In genomic region chr13:23377603-23378002, GRCh38 we compare ENCODE assay signal across 10 cellular contexts. TPM values are rescaled to one million over a fixed set of nuclear protein-coding genes. Genes with fewer than 3 reads are reported as not detected.
DNase-seq lines count a peak whose midpoint lies in the region; ATAC-seq, FAIRE-seq and TF ChIP-seq lines count a peak whose summit lies in the region.
"Had no signal": no experiment of that assay in that cellular context is flagged by ENCODE, and none has a peak within 500 bp of the region (broad histone marks: within the 10 kb centered on the region; RNA-seq: fewer than 3 reads in every experiment).

No MANE protein-coding gene starts in this region.

- no peak for DNase-seq in activated naive CD4-positive, alpha-beta T cell (lab: John Stamatoyannopoulos, UW)
- DNase-seq in adipocyte (ENCODE audit: low read depth): no peak
- DNase-seq in lung (ENCODE audit: low spot score): no peak
- DNase-seq in tibial nerve (ENCODE audit: low spot score in 2 of 2): no peak
- no peak for DNase-seq in HepG2 (ENCODE audit: low spot score)
- DNase-seq in pons (ENCODE audit: low spot score): no peak
- DNase-seq: cerebellar nuclear complex, hippocampal formation had no signal

- BruUV-seq in HepG2 (replicated peaks; lab: Mats Ljungman, UMichigan): no TSS peak

- H3K27me3 ChIP-seq in adipocyte (replicated peaks; ENCODE audit: control insufficient read depth, insufficient read depth, low read length) (no peaks in the 10 kb centered on the region), lung (ENCODE audit: control insufficient read depth, insufficient read depth) (no peaks in the 10 kb centered on the region), tibial nerve (no peaks in the 10 kb centered on the region), HepG2 (ENCODE audit: control insufficient read depth in 1 of 2, insufficient read depth in 2 of 2, low read length in 2 of 2) (peaks cover 0 to 22% of the 10 kb centered on the region in 2 experiments; a peak in 1 of 5 replicates)

- no peaks in the 10 kb centered on the region for H4K20me1 ChIP-seq in HepG2 (ENCODE audit: insufficient read depth, low read length)

- H3K27ac ChIP-seq in lung (ENCODE audit: low read depth in 1 of 2, low read length in 1 of 2): peak overlapping the region; percentile 26 to 41
- H3K27ac ChIP-seq in tibial nerve: peak overlapping the region in 3 of 4 donors; percentile 3 to 84 (median 76)
- no peak overlapping the region for H3K27ac ChIP-seq in HepG2 (ENCODE audit: extremely low read length, insufficient read depth, low read length)

- H3K9me3 Mint-ChIP-seq in activated naive CD4-positive, alpha-beta T cell treated with anti-CD3 and anti-CD28 coated beads, Interleukin-2, amount 50 U/mL, for 24 hours: no peaks in the 10 kb centered on the region

- H3K4me1 Mint-ChIP-seq in activated naive CD4-positive, alpha-beta T cell treated with anti-CD3 and anti-CD28 coated beads, Interleukin-2, amount 50 U/mL, for 24 hours: peaks cover 63% of the 10 kb centered on the region

- TF ChIP-seq POLR2A in tibial nerve (IDR thresholded peaks at IDR 0.05) (no peak), HepG2 (IDR thresholded peaks at IDR 0.05; ENCODE audit: insufficient read depth in 1 of 2, low read depth in 2 of 2, low read length in 2 of 2) (no peak)

- no peak for TF ChIP-seq RAD21 in HepG2 (CRISPR knock-in tag; IDR thresholded peaks at IDR 0.05)

- no peak overlapping the region for H2AFZ ChIP-seq in HepG2 (ENCODE audit: low read length)

- no peak for FAIRE-seq in HepG2 (lab: Jason Lieb, UNC)

- H3K4me1 ChIP-seq in adipocyte (ENCODE audit: control insufficient read depth, insufficient read depth, low read length): peaks cover 53% of the 10 kb centered on the region
- peaks cover 3 to 15% of the 10 kb centered on the region in 2 donors for H3K4me1 ChIP-seq in lung (ENCODE audit: control insufficient read depth in 2 of 2, insufficient read depth in 2 of 2, low read length in 2 of 2)
- peaks cover 0 to 45% (median 10%) of the 10 kb centered on the region in 4 donors for H3K4me1 ChIP-seq in tibial nerve
- peaks cover 27% of the 10 kb centered on the region for H3K4me1 ChIP-seq in HepG2 (ENCODE audit: insufficient read depth, low read length)

- POLR2A ChIA-PET in HepG2 (lab: Yijun Ruan, JAX): no interaction called here

- no peak for ATAC-seq in lung (ENCODE audit: insufficient read depth, low FRiP score)
- ATAC-seq in HepG2: no peak
- no peak for ATAC-seq in HG03520 (IDR thresholded peaks at IDR 0.05; ENCODE audit: unreplicated experiment)

- H3K9ac ChIP-seq in adipocyte (ENCODE audit: low read length) (no peak overlapping the region), HepG2 (ENCODE audit: insufficient read depth, low read depth, low read length) (no peak overlapping the region)

- 77 to 83% methylated on average over 7 of the region's 7 CpGs for WGBS in lung, 2 donors
- 63 to 75% methylated on average over 7 of the region's 7 CpGs for WGBS in tibial nerve, 2 donors
- 71% methylated on average over 7 of the region's 7 CpGs for WGBS in HepG2 (ENCODE audit: low lambda C conversion rate)

- H3K36me3 ChIP-seq in adipocyte (ENCODE audit: control insufficient read depth, insufficient read depth, low read length, severe bottlenecking) (no peaks in the 10 kb centered on the region), lung (ENCODE audit: control insufficient read depth in 2 of 2, insufficient read depth in 2 of 2, low read length in 2 of 2) (no peaks in the 10 kb centered on the region), tibial nerve (no peaks in the 10 kb centered on the region), HepG2 (replicated peaks in 1 of 2; ENCODE audit: control insufficient read depth in 1 of 2, insufficient read depth in 2 of 2, low read length in 2 of 2) (peaks cover 0 to 2% of the 10 kb centered on the region in 2 experiments; a peak in 1 of 5 replicates)

- H3K27ac Mint-ChIP-seq in activated naive CD4-positive, alpha-beta T cell treated with anti-CD3 and anti-CD28 coated beads, Interleukin-2, amount 50 U/mL, for 24 hours: peak overlapping the region; percentile 81

- H3K79me2 ChIP-seq in HepG2 (ENCODE audit: insufficient read depth, low read length): peaks cover 6% of the 10 kb centered on the region

- intact Hi-C loops in HepG2 (cut with micrococcal nuclease; ENCODE audit: unreplicated experiment): no loop called here

- H3K4me3 ChIP-seq in adipocyte (ENCODE audit: low read length) (peak overlapping the region; percentile 53), lung (no peak overlapping the region), tibial nerve (no peak overlapping the region), HepG2 (replicated peaks in 1 of 3; ENCODE audit: insufficient read depth in 1 of 3, low read depth in 2 of 3, low read length in 3 of 3) (no peak overlapping the region)

- in situ Hi-C loops in HepG2 (cut with HindIII; ENCODE audit: extremely low pct_ligation_motif_present, low pct_unique_long_range_greater_than_20kb): no loop called here

- H3K4me3 Mint-ChIP-seq in activated naive CD4-positive, alpha-beta T cell treated with anti-CD3 and anti-CD28 coated beads, Interleukin-2, amount 50 U/mL, for 24 hours: no peak overlapping the region

- peaks cover 8% of the 10 kb centered on the region for H3K36me3 Mint-ChIP-seq in activated naive CD4-positive, alpha-beta T cell treated with anti-CD3 and anti-CD28 coated beads, Interleukin-2, amount 50 U/mL, for 24 hours

- no peak overlapping the region for H3K4me2 ChIP-seq in HepG2 (ENCODE audit: low read depth, low read length)

- TF ChIP-seq CTCF in lung (IDR thresholded peaks at IDR 0.05; ENCODE audit: control extremely low read depth, extremely low read depth) (no peak), tibial nerve (IDR thresholded peaks at IDR 0.05) (no peak), HepG2 (CRISPR knock-in tag; IDR thresholded peaks at IDR 0.05) (no peak)

- H3K9me3 ChIP-seq in adipocyte (ENCODE audit: control insufficient read depth, low read length) (no peaks in the 10 kb centered on the region), lung (ENCODE audit: control insufficient read depth in 2 of 2, insufficient read depth in 1 of 2, low read length in 1 of 2) (no peaks in the 10 kb centered on the region), tibial nerve (no peaks in the 10 kb centered on the region), HepG2 (ENCODE audit: low read length) (no peaks in the 10 kb centered on the region)

- CTCF ChIA-PET in HepG2 (lab: Yijun Ruan, JAX; ENCODE audit: low intra/inter-chr PET ratio, low total read pairs): no interaction called here

- no peaks in the 10 kb centered on the region for H3K27me3 Mint-ChIP-seq in activated naive CD4-positive, alpha-beta T cell treated with anti-CD3 and anti-CD28 coated beads, Interleukin-2, amount 50 U/mL, for 24 hours

- TF ChIP-seq EP300 in tibial nerve (IDR thresholded peaks at IDR 0.05) (no peak), HepG2 (IDR thresholded peaks at IDR 0.05; ENCODE audit: low read depth in 2 of 2, low read length in 2 of 2) (no peak), HepG2 (CRISPR knock-in tag; IDR thresholded peaks at IDR 0.05; ENCODE audit: borderline replicate concordance) (no peak)

TF ChIP-seq in HepG2, 621 proteins besides CTCF, POLR2A, EP300 and RAD21 (continues in another document):
- no peak for TF ChIP-seq TFDP2 (CRISPR knock-in tag; IDR thresholded peaks at IDR 0.05)

RNA-seq across cellular contexts. Expression of gene SACS, which starts 55.9 kb away (rescaled TPM):
- total RNA-seq in lung: 10 to 100 TPM; 11.3 to 21.7 TPM
- polyA plus RNA-seq in lung: 1 to 10 TPM; 2.5 to 2.6 TPM
- 10 to 100 TPM; 12.9 to 32.9 (median 23.5) TPM for total RNA-seq in tibial nerve
- 15.7 and 29.4 TPM in 2 replicates for total RNA-seq in HepG2 (2016; rRNA removed; fragmentation: Illumina TruSeq; extraction: Trizol)
- total RNA-seq in HepG2 (2016; cell fraction: cytosol; rRNA removed; fragmentation: Illumina TruSeq; extraction: Trizol; ENCODE audit: low read depth): 2.6 and 3.4 TPM in 2 replicates
- 15.1 and 26.7 TPM in 2 replicates for total RNA-seq in HepG2 (2016; cell fraction: insoluble cytoplasmic fraction; rRNA removed; fragmentation: Illumina TruSeq; extraction: Trizol)
- total RNA-seq in HepG2 (2016; cell fraction: membrane; rRNA removed; fragmentation: Illumina TruSeq; extraction: Trizol): 6.4 and 6.9 TPM in 2 replicates
- total RNA-seq in HepG2 (2016; cell fraction: nucleus; rRNA removed; fragmentation: Illumina TruSeq; extraction: Trizol): 20.0 and 21.3 TPM in 2 replicates
- polyA plus RNA-seq in HepG2 (2011; rRNA removed): 3.9 and 4.0 TPM in 2 replicates
- 2.5 and 3.4 TPM in 2 replicates for polyA plus RNA-seq in HepG2 (2011; cell fraction: cytosol; rRNA removed)
- 4.7 and 12.2 TPM in 2 replicates for polyA plus RNA-seq in HepG2 (2011; cell fraction: nucleus; rRNA removed)
- 4.4 and 5.4 TPM in 2 replicates for polyA plus RNA-seq in HepG2 (2012)
- polyA plus RNA-seq in HepG2 (2016; cell fraction: cytosol; fragmentation: Illumina TruSeq; extraction: Trizol; ENCODE audit: low read depth): 0.59 and 0.63 TPM in 2 replicates
- 9.0 and 9.7 TPM in 2 replicates for polyA plus RNA-seq in HepG2 (2016; cell fraction: insoluble cytoplasmic fraction; fragmentation: Illumina TruSeq; extraction: Trizol; ENCODE audit: low read depth)
- 1.2 and 1.7 TPM in 2 replicates for polyA plus RNA-seq in HepG2 (2016; cell fraction: membrane; fragmentation: Illumina TruSeq; extraction: Trizol; ENCODE audit: low read depth)
- 16.0 and 17.1 TPM in 2 replicates for polyA plus RNA-seq in HepG2 (2016; cell fraction: nucleus; fragmentation: Illumina TruSeq; extraction: Trizol; ENCODE audit: insufficient read depth, low read depth)
- polyA minus RNA-seq in HepG2 (2011; rRNA and poly(A)+ RNA removed; ENCODE audit: low replicate concordance): 48.4 and 93.6 TPM in 2 replicates
- 11.8 and 12.8 TPM in 2 replicates for polyA minus RNA-seq in HepG2 (2011; cell fraction: cytosol; rRNA and poly(A)+ RNA removed)
- polyA minus RNA-seq in HepG2 (2011; cell fraction: nucleus; rRNA and poly(A)+ RNA removed): 38.5 and 41.0 TPM in 2 replicates
